19 cellular contexts compared by ENCODE assay signal in genomic region chr14:94354638-94355185, GRCh38. TPM values are rescaled to one million over a fixed set of nuclear protein-coding genes. Genes with fewer than 3 reads are reported as not detected.
DNase-seq lines count a peak whose midpoint lies in the region; ATAC-seq and TF ChIP-seq lines count a peak whose summit lies in the region.
"Had no signal": no experiment of that assay in that cellular context is flagged by ENCODE, and none has a peak within 500 bp of the region (broad histone marks: within the 10 kb centered on the region; RNA-seq: fewer than 3 reads in every experiment).

No MANE protein-coding gene starts in this region.

- BruUV-seq in HCT116 (replicated peaks; lab: Mats Ljungman, UMichigan): no TSS peak

- H3K79me2 ChIP-seq in HCT116 (ENCODE audit: insufficient read depth, low read length): no peaks in the 10 kb centered on the region

- no peak overlapping the region for H3K4me3 Mint-ChIP-seq in activated CD4-positive, alpha-beta memory T cell treated with anti-CD3 and anti-CD28 coated beads for 36 hours
- no peak overlapping the region for H3K4me3 Mint-ChIP-seq in activated CD4-positive, alpha-beta memory T cell treated with anti-CD3 and anti-CD28 coated beads, Interleukin-2, amount 10 ng/mL, durations not matched to agents 7 days and 5 days
- no peak overlapping the region for H3K4me3 Mint-ChIP-seq in activated naive CD4-positive, alpha-beta T cell treated with anti-CD3 and anti-CD28 coated beads, Interleukin-2, amount 10 ng/mL, durations not matched to agents 7 days and 5 days
- H3K4me3 Mint-ChIP-seq: H9 had no signal

- no peak overlapping the region for H2AFZ ChIP-seq in HCT116 (ENCODE audit: low read depth, low read length, poor library complexity, severe bottlenecking)

- H3K9me3 ChIP-seq in HCT116 (ENCODE audit: control insufficient read depth in 1 of 2, insufficient read depth in 1 of 2, low read depth in 1 of 2, low read length in 2 of 2) (no peaks in the 10 kb centered on the region), right cardiac atrium (ENCODE audit: control insufficient read depth, low read length) (no peaks in the 10 kb centered on the region), heart left ventricle (no peaks in the 10 kb centered on the region)

- H3K9me2 ChIP-seq in HCT116 (ENCODE audit: insufficient read depth): no peaks in the 10 kb centered on the region

- H3K4me1 ChIP-seq in HCT116 (ENCODE audit: control insufficient read depth in 1 of 2, insufficient read depth in 2 of 2, low read length in 2 of 2): peaks cover 0 to 13% of the 10 kb centered on the region in 2 experiments; a peak in 2 of 4 replicates
- H3K4me1 ChIP-seq in right cardiac atrium (ENCODE audit: control insufficient read depth, insufficient read depth, low read length): no peaks in the 10 kb centered on the region
- no peaks in the 10 kb centered on the region for H3K4me1 ChIP-seq in heart left ventricle

- TF ChIP-seq CTCF in HCT116 (IDR thresholded peaks at IDR 0.05 in 2 of 3, conservative IDR thresholded peaks at IDR 0.05 in 1 of 3; ENCODE audit: borderline replicate concordance in 1 of 3, insufficient read depth in 1 of 3, low read depth in 2 of 3, low read length in 2 of 3): no peak
- no peak for TF ChIP-seq CTCF in heart left ventricle (IDR thresholded peaks at IDR 0.05)

- ATAC-seq in HCT116 (no peak), right cardiac atrium (no peak), heart left ventricle (no peak)
- ATAC-seq: K562, PC-3 had no signal

- peaks cover 6% of the 10 kb centered on the region for H3K27me3 Mint-ChIP-seq in activated CD4-positive, alpha-beta memory T cell treated with anti-CD3 and anti-CD28 coated beads for 36 hours
- H3K27me3 Mint-ChIP-seq in activated CD4-positive, alpha-beta memory T cell treated with anti-CD3 and anti-CD28 coated beads, Interleukin-2, amount 10 ng/mL, durations not matched to agents 7 days and 5 days: peaks cover 5% of the 10 kb centered on the region
- peaks cover 17% of the 10 kb centered on the region for H3K27me3 Mint-ChIP-seq in activated naive CD4-positive, alpha-beta T cell treated with anti-CD3 and anti-CD28 coated beads, Interleukin-2, amount 10 ng/mL, durations not matched to agents 7 days and 5 days

- no peaks in the 10 kb centered on the region for H3K36me3 ChIP-seq in HCT116 (ENCODE audit: control insufficient read depth in 1 of 2, insufficient read depth in 2 of 2, low read length in 2 of 2)
- no peaks in the 10 kb centered on the region for H3K36me3 ChIP-seq in heart left ventricle
- H3K36me3 ChIP-seq: BLaER1 treated with 17β-estradiol and CSF1 and Interleukin-3, amounts not matched to agents 10 nM and 100 nM had no signal

- TF ChIP-seq RAD21 in HCT116 (IDR thresholded peaks at IDR 0.05; ENCODE audit: low read depth): no peak

- POLR2A ChIA-PET in activated CD4-positive, alpha-beta memory T cell treated with anti-CD3 and anti-CD28 coated beads for 36 hours (lab: Charles Lee): interaction anchor here (1.6 kb wide), 1 partner anchor 8 kb away, joined by 4 read pairs; no protein-coding TSS in a partner anchor
- POLR2A ChIA-PET in activated CD4-positive, alpha-beta memory T cell treated with anti-CD3 and anti-CD28 coated beads, Interleukin-2, amount 10 ng/mL, durations not matched to agents 7 days and 5 days (lab: Charles Lee): no interaction called here
- POLR2A ChIA-PET in HCT116 (lab: Charles Lee): no interaction called here

- peaks cover 11% of the 10 kb centered on the region for H3K36me3 Mint-ChIP-seq in activated CD4-positive, alpha-beta memory T cell treated with anti-CD3 and anti-CD28 coated beads for 36 hours
- H3K36me3 Mint-ChIP-seq in activated CD4-positive, alpha-beta memory T cell treated with anti-CD3 and anti-CD28 coated beads, Interleukin-2, amount 10 ng/mL, durations not matched to agents 7 days and 5 days (ENCODE audit: low read depth): no peaks in the 10 kb centered on the region
- no peaks in the 10 kb centered on the region for H3K36me3 Mint-ChIP-seq in activated naive CD4-positive, alpha-beta T cell treated with anti-CD3 and anti-CD28 coated beads, Interleukin-2, amount 10 ng/mL, durations not matched to agents 7 days and 5 days

- CTCF ChIA-PET in activated CD4-positive, alpha-beta memory T cell treated with anti-CD3 and anti-CD28 coated beads for 36 hours (lab: Charles Lee): no interaction called here
- CTCF ChIA-PET in activated CD4-positive, alpha-beta memory T cell treated with anti-CD3 and anti-CD28 coated beads, Interleukin-2, amount 10 ng/mL, durations not matched to agents 7 days and 5 days (lab: Charles Lee): no interaction called here
- CTCF ChIA-PET in HCT116 (lab: Charles Lee): no interaction called here
- CTCF ChIA-PET in activated naive CD4-positive, alpha-beta T cell treated with anti-CD3 and anti-CD28 coated beads, Interleukin-2, amount 10 ng/mL, durations not matched to agents 7 days and 5 days (lab: Charles Lee): interaction anchor here (1.0 to 1.4 kb wide), 2 partner anchors 59 to 132 kb away, joined by 3 read pairs; no protein-coding TSS in a partner anchor

- intact Hi-C loops in activated CD4-positive, alpha-beta memory T cell treated with anti-CD3 and anti-CD28 coated beads for 36 hours (cut with micrococcal nuclease): loop anchor here (1.0 to 2.0 kb wide), 5 partner anchors 8 to 132 kb away; no protein-coding TSS in a partner anchor
- intact Hi-C loops in HCT116 (cut with micrococcal nuclease): no loop called here
- intact Hi-C loops in right cardiac atrium (cut with DNase I): no loop called here
- intact Hi-C loops in heart left ventricle (cut with DNase I): loop anchor here in 4 of 10 donors (1.0 to 10.0 kb wide), 2 partner anchors 130 to 132 kb away; no protein-coding TSS in a partner anchor

- peak overlapping the region; percentile 18 for H3K27ac Mint-ChIP-seq in activated CD4-positive, alpha-beta memory T cell treated with anti-CD3 and anti-CD28 coated beads for 36 hours
- no peak overlapping the region for H3K27ac Mint-ChIP-seq in activated CD4-positive, alpha-beta memory T cell treated with anti-CD3 and anti-CD28 coated beads, Interleukin-2, amount 10 ng/mL, durations not matched to agents 7 days and 5 days
- no peak overlapping the region for H3K27ac Mint-ChIP-seq in activated naive CD4-positive, alpha-beta T cell treated with anti-CD3 and anti-CD28 coated beads, Interleukin-2, amount 10 ng/mL, durations not matched to agents 7 days and 5 days
- H3K27ac Mint-ChIP-seq: H9 had no signal

- no peak for DNase-seq in activated CD4-positive, alpha-beta memory T cell treated with anti-CD3 and anti-CD28 coated beads for 36 hours
- no peak for DNase-seq in activated CD4-positive, alpha-beta memory T cell treated with anti-CD3 and anti-CD28 coated beads, Interleukin-2, amount 10 ng/mL, durations not matched to agents 7 days and 5 days
- no peak for DNase-seq in HCT116 (ENCODE audit: low read depth, low spot score)
- DNase-seq in kidney glomerular epithelial cell (lab: John Stamatoyannopoulos, UW): peak; percentile 52
- DNase-seq in right cardiac atrium: no peak
- no peak for DNase-seq in activated naive CD4-positive, alpha-beta T cell treated with anti-CD3 and anti-CD28 coated beads, Interleukin-2, amount 10 ng/mL, durations not matched to agents 7 days and 5 days
- DNase-seq in NCI-H187 treated with DMSO at 0.1 percent for 48 hours (lab: John Stamatoyannopoulos, UW): no peak
- no peak for DNase-seq in heart left ventricle
- DNase-seq: 8988T, DMS79 treated with DMSO at 0.1 percent for 48 hours, NCI-H1417 treated with DMSO at 0.1 percent for 48 hours, NCI-H2081, NCI-H510A, NCI-H774 had no signal

- TF ChIP-seq POLR2A in HCT116 (IDR thresholded peaks at IDR 0.05; ENCODE audit: borderline replicate concordance, extremely low read depth, insufficient read depth, insufficient read length) (no peak), heart left ventricle (IDR thresholded peaks at IDR 0.05) (no peak)

- H4K20me1 ChIP-seq in HCT116 (ENCODE audit: insufficient read depth): no peaks in the 10 kb centered on the region
- H4K20me1 ChIP-seq: BLaER1 treated with 17β-estradiol and CSF1 and Interleukin-3, amounts not matched to agents 10 nM and 100 nM had no signal

- H3K4me2 ChIP-seq in HCT116 (ENCODE audit: low read length): peak overlapping the region; percentile 31; the same call in 1 of the 2 replicates
- H3K4me2 ChIP-seq: BLaER1 treated with 17β-estradiol and CSF1 and Interleukin-3, amounts not matched to agents 10 nM and 100 nM had no signal

- 95% methylated on average over 3 of the region's 3 CpGs for WGBS in right cardiac atrium
- WGBS in heart left ventricle, 4 donors: 83 to 98% (median 92%) methylated on average over 3 of the region's 3 CpGs

- RAD21 ChIA-PET in HCT116 (lab: Charles Lee; ENCODE audit: low non-redundant PET in 1 of 2, low total read pairs in 2 of 2, uncharacterized antibody in 2 of 2, unreplicated experiment in 2 of 2): no interaction called here

- no peaks in the 10 kb centered on the region for H3K27me3 ChIP-seq in HCT116 (ENCODE audit: insufficient read depth, low read length)
- no peaks in the 10 kb centered on the region for H3K27me3 ChIP-seq in right cardiac atrium (ENCODE audit: control insufficient read depth, insufficient read depth)
- H3K27me3 ChIP-seq in heart left ventricle: peaks cover 0 to 33% (median 8%) of the 10 kb centered on the region in 9 donors
- H3K27me3 ChIP-seq: BLaER1 treated with 17β-estradiol and CSF1 and Interleukin-3, amounts not matched to agents 10 nM and 100 nM had no signal

- H3K27ac ChIP-seq in HCT116 (ENCODE audit: low read depth, low read length) (no peak overlapping the region), right cardiac atrium (ENCODE audit: low read length) (no peak overlapping the region), heart left ventricle (no peak overlapping the region)
- H3K27ac ChIP-seq: BLaER1 treated with 17β-estradiol and CSF1 and Interleukin-3, amounts not matched to agents 10 nM and 100 nM; RWPE1 had no signal

- peaks cover 23% of the 10 kb centered on the region for H3K9me3 Mint-ChIP-seq in activated CD4-positive, alpha-beta memory T cell treated with anti-CD3 and anti-CD28 coated beads for 36 hours
- peaks cover 6% of the 10 kb centered on the region for H3K9me3 Mint-ChIP-seq in activated CD4-positive, alpha-beta memory T cell treated with anti-CD3 and anti-CD28 coated beads, Interleukin-2, amount 10 ng/mL, durations not matched to agents 7 days and 5 days
- no peaks in the 10 kb centered on the region for H3K9me3 Mint-ChIP-seq in activated naive CD4-positive, alpha-beta T cell treated with anti-CD3 and anti-CD28 coated beads, Interleukin-2, amount 10 ng/mL, durations not matched to agents 7 days and 5 days
- H3K9me3 Mint-ChIP-seq: H9 had no signal

- H3K4me1 Mint-ChIP-seq in activated CD4-positive, alpha-beta memory T cell treated with anti-CD3 and anti-CD28 coated beads for 36 hours (ENCODE audit: low read depth): peaks cover 33% of the 10 kb centered on the region
- H3K4me1 Mint-ChIP-seq in activated CD4-positive, alpha-beta memory T cell treated with anti-CD3 and anti-CD28 coated beads, Interleukin-2, amount 10 ng/mL, durations not matched to agents 7 days and 5 days: no peaks in the 10 kb centered on the region
- H3K4me1 Mint-ChIP-seq in activated naive CD4-positive, alpha-beta T cell treated with anti-CD3 and anti-CD28 coated beads, Interleukin-2, amount 10 ng/mL, durations not matched to agents 7 days and 5 days: no peaks in the 10 kb centered on the region

- H3K9ac ChIP-seq in HCT116 (ENCODE audit: low read length): no peak overlapping the region
- H3K9ac ChIP-seq: BLaER1 treated with 17β-estradiol and CSF1 and Interleukin-3, amounts not matched to agents 10 nM and 100 nM had no signal

- H3K4me3 ChIP-seq in HCT116 (replicated peaks in 1 of 2; ENCODE audit: low read depth in 1 of 2, low read length in 2 of 2) (no peak overlapping the region), right cardiac atrium (ENCODE audit: low read length) (no peak overlapping the region), heart left ventricle (no peak overlapping the region)
- H3K4me3 ChIP-seq: BLaER1 treated with 17β-estradiol and CSF1 and Interleukin-3, amounts not matched to agents 10 nM and 100 nM; K562 had no signal

RNA-seq across cellular contexts. Expression of gene SERPINA2, which starts 11.8 kb away (rescaled TPM):
- not detected for total RNA-seq in activated CD4-positive, alpha-beta memory T cell treated with anti-CD3 and anti-CD28 coated beads for 36 hours
- not detected for total RNA-seq in activated CD4-positive, alpha-beta memory T cell treated with anti-CD3 and anti-CD28 coated beads, Interleukin-2, amount 10 ng/mL, durations not matched to agents 7 days and 5 days
- not detected for total RNA-seq in HCT116 (2021; ENCODE audit: unreplicated experiment)
- not detected in 2 replicates for polyA plus RNA-seq in HCT116 (2012)
- not detected for total RNA-seq in right cardiac atrium
- not detected for polyA plus RNA-seq in right cardiac atrium
- total RNA-seq in heart left ventricle: not detected
- not detected for polyA plus RNA-seq in heart left ventricle
- total RNA-seq: H9, K562, PC-3 had no signal
- polyA plus RNA-seq: K562 had no signal

RNA-seq across cellular contexts. Expression of gene SERPINA6, which starts 31.6 kb away (rescaled TPM):
- not detected for total RNA-seq in activated CD4-positive, alpha-beta memory T cell treated with anti-CD3 and anti-CD28 coated beads for 36 hours
- total RNA-seq in activated CD4-positive, alpha-beta memory T cell treated with anti-CD3 and anti-CD28 coated beads, Interleukin-2, amount 10 ng/mL, durations not matched to agents 7 days and 5 days: not detected
- not detected for total RNA-seq in HCT116 (2021; ENCODE audit: unreplicated experiment)
- polyA plus RNA-seq in HCT116 (2012): not detected in 2 replicates
- total RNA-seq in right cardiac atrium: not detected
- polyA plus RNA-seq in right cardiac atrium: not detected
- not detected for total RNA-seq in heart left ventricle
- not detected for polyA plus RNA-seq in heart left ventricle
- total RNA-seq: H9, K562, PC-3 had no signal
- polyA plus RNA-seq: K562 had no signal

RNA-seq across cellular contexts. Expression of gene SERPINA1, which starts 33.7 kb away (rescaled TPM):
- 10 to 100 TPM; 22.1 to 24.5 TPM for total RNA-seq in activated CD4-positive, alpha-beta memory T cell treated with anti-CD3 and anti-CD28 coated beads for 36 hours
- under 1 TPM; 0.43 to 0.53 TPM for total RNA-seq in activated CD4-positive, alpha-beta memory T cell treated with anti-CD3 and anti-CD28 coated beads, Interleukin-2, amount 10 ng/mL, durations not matched to agents 7 days and 5 days
- total RNA-seq in HCT116 (2021; ENCODE audit: unreplicated experiment) (9.1 TPM), right cardiac atrium (10 to 100 TPM in 1 of 4 donors, 1 to 10 TPM in 3; 3.1 to 10.3 (median 8.4) TPM), heart left ventricle (10 to 100 TPM in 2 of 9 donors, 1 to 10 TPM in 7; 1.7 to 53.4 (median 4.4) TPM)
- 4.9 and 6.6 TPM in 2 replicates for polyA plus RNA-seq in HCT116 (2012)
- polyA plus RNA-seq in right cardiac atrium (2.0 TPM), heart left ventricle (1 to 10 TPM in 1 of 2 donors, under 1 TPM in 1; 0.99 to 8.7 TPM)
- total RNA-seq: H9 had no signal
- polyA plus RNA-seq: K562 had no signal
